Comparison of ENCODE assay signal across 8 cellular contexts in genomic region chr10:69515699-69516547, GRCh38. TPM values are rescaled to one million over a fixed set of nuclear protein-coding genes. Genes with fewer than 3 reads are reported as not detected.
DNase-seq lines count a peak whose midpoint lies in the region; ATAC-seq, FAIRE-seq and TF ChIP-seq lines count a peak whose summit lies in the region.

No MANE protein-coding gene starts in this region.

- no peak for TF ChIP-seq POLR2A in A549 (IDR thresholded peaks at IDR 0.05; ENCODE audit: low read length)
- no peak for TF ChIP-seq POLR2A in gastroesophageal sphincter (IDR thresholded peaks at IDR 0.05)
- TF ChIP-seq POLR2A in uterus (IDR thresholded peaks at IDR 0.05): no peak

- H3K27ac ChIP-seq in A549 (no peak overlapping the region), gastroesophageal sphincter (no peak overlapping the region), uterus (no peak overlapping the region)

- TF ChIP-seq RAD21 in A549 (conservative IDR thresholded peaks at IDR 0.05 in 1 of 2, IDR thresholded peaks at IDR 0.05 in 1 of 2): peak; percentile 88 to 90

- H3K36me3 ChIP-seq in gastroesophageal sphincter: peaks cover 0 to 30% of the 10 kb centered on the region in 2 donors
- no peaks in the 10 kb centered on the region for H3K36me3 ChIP-seq in uterus

- no peaks in the 10 kb centered on the region for H3K9me3 Mint-ChIP-seq in progenitor cell of endocrine pancreas (ENCODE audit: low read depth)

- CTCF ChIA-PET in A549 (lab: Yijun Ruan, JAX): interaction anchor here (0.6 to 16.2 kb wide), 54 partner anchors 9 to 1482 kb away, joined by 3 to 385 read pairs (median 4); partner anchors contain the start of genes FAM241B and TSPAN15

- no peaks in the 10 kb centered on the region for H3K36me3 Mint-ChIP-seq in progenitor cell of endocrine pancreas (ENCODE audit: insufficient read depth)

- peak; percentile 78 to 87 for DNase-seq in A549 (ENCODE audit: low read depth in 1 of 2, low spot score in 1 of 2)
- DNase-seq in LNCaP clone FGC (ENCODE audit: low read depth): peak; percentile 37
- peak; percentile 74 for DNase-seq in SK-N-DZ (ENCODE audit: low spot score)
- DNase-seq in activated gamma-delta T cell (lab: John Stamatoyannopoulos, UW): peak; percentile 30
- DNase-seq in progenitor cell of endocrine pancreas (ENCODE audit: low spot score, unreplicated experiment): peak; percentile 68
- DNase-seq in uterus: no peak

- FAIRE-seq in A549 (lab: Jason Lieb, UNC): peak; percentile 13

- TF ChIP-seq CTCF in A549 (IDR thresholded peaks at IDR 0.05) (peak; percentile 82), LNCaP clone FGC (IDR thresholded peaks at IDR 0.05; ENCODE audit: control insufficient read depth, extremely low read depth, insufficient read depth) (peak; percentile 99), gastroesophageal sphincter (IDR thresholded peaks at IDR 0.05) (peak; percentile 39 to 66 (median 54)), progenitor cell of endocrine pancreas (IDR thresholded peaks at IDR 0.05; ENCODE audit: unreplicated experiment) (peak; percentile 87), uterus (IDR thresholded peaks at IDR 0.05) (peak in 3 of 4 experiments; percentile 34 to 44 (median 41))

- H3K27me3 ChIP-seq in gastroesophageal sphincter (no peaks in the 10 kb centered on the region), uterus (no peaks in the 10 kb centered on the region)

- TF ChIP-seq EP300 in A549 (IDR thresholded peaks at IDR 0.05) (no peak), gastroesophageal sphincter (IDR thresholded peaks at IDR 0.05) (no peak)

- intact Hi-C loops in uterus (cut with DNase I; ENCODE audit: low total_unique reads): no loop called here

- no peaks in the 10 kb centered on the region for H3K4me1 ChIP-seq in A549
- H3K4me1 ChIP-seq in gastroesophageal sphincter: no peaks in the 10 kb centered on the region
- no peaks in the 10 kb centered on the region for H3K4me1 ChIP-seq in uterus

- WGBS in A549 (ENCODE audit: missing lambda C conversion rate): 12% methylated on average over 12 of the region's 12 CpGs
- 45 to 62% methylated on average over 5 to 11 of the region's 12 CpGs for WGBS in gastroesophageal sphincter (ENCODE audit: low coverage in 1 of 2), 2 donors

- H3K9me3 ChIP-seq in A549 (no peaks in the 10 kb centered on the region), gastroesophageal sphincter (no peaks in the 10 kb centered on the region), uterus (no peaks in the 10 kb centered on the region)

- no peaks in the 10 kb centered on the region for H3K4me1 Mint-ChIP-seq in progenitor cell of endocrine pancreas (ENCODE audit: low read depth)

- ATAC-seq in A549: peak; percentile 96 to 97
- peak; percentile 69 for ATAC-seq in GM18868 (IDR thresholded peaks at IDR 0.05; ENCODE audit: unreplicated experiment)
- ATAC-seq in gastroesophageal sphincter: peak; percentile 66

- no peak overlapping the region for H3K27ac Mint-ChIP-seq in progenitor cell of endocrine pancreas

- H3K4me3 Mint-ChIP-seq in progenitor cell of endocrine pancreas (ENCODE audit: low read depth): no peak overlapping the region

- POLR2A ChIA-PET in A549 (lab: Yijun Ruan, JAX): interaction anchor here (0.5 to 1.4 kb wide), 3 partner anchors 10 to 163 kb away, joined by 5 to 13 read pairs (median 7); no protein-coding TSS in a partner anchor

- H3K27me3 Mint-ChIP-seq in progenitor cell of endocrine pancreas: peaks cover 20% of the 10 kb centered on the region

- H3K4me3 ChIP-seq in A549 (no peak overlapping the region), LNCaP clone FGC (ENCODE audit: low read depth, low read length) (no peak overlapping the region), gastroesophageal sphincter (no peak overlapping the region), uterus (no peak overlapping the region)

- no peak overlapping the region for H3K4me2 ChIP-seq in A549

TF ChIP-seq in A549, 52 proteins besides CTCF, POLR2A, EP300 and RAD21:
- TF ChIP-seq SMC3 (IDR thresholded peaks at IDR 0.05): peak; percentile 72
- no peak for TF ChIP-seq EHMT2 (IDR thresholded peaks at IDR 0.05; ENCODE audit: low read depth)

RNA-seq across cellular contexts. Expression of gene NEUROG3, which starts 57.3 kb away (rescaled TPM):
- not detected in 2 replicates for polyA plus RNA-seq in A549 (2011; rRNA removed)
- not detected in 2 replicates for polyA plus RNA-seq in A549 (2012; cell fraction: cytosol; rRNA removed)
- polyA plus RNA-seq in A549 (2012; cell fraction: nucleus; rRNA removed): not detected in 2 replicates
- not detected in 3 replicates for polyA plus RNA-seq in A549 (2017; fragmentation: RNase III; extraction: RNeasy Plus Mini Kit Qiagen cat#74134 plus additional on column Dnase treatment)
- not detected in 2 replicates for polyA minus RNA-seq in A549 (2011; rRNA and poly(A)+ RNA removed)
- not detected in 2 replicates for polyA plus RNA-seq in SK-N-DZ (2014; cell fraction: cytosol; rRNA removed)
- not detected in 2 replicates for polyA plus RNA-seq in SK-N-DZ (2014; cell fraction: nucleus; rRNA removed)
- total RNA-seq in gastroesophageal sphincter: under 1 TPM in 1 of 4 donors, not detected in 3; 0.54 TPM
- 7.2 and 7.3 TPM in 2 replicates for total RNA-seq in progenitor cell of endocrine pancreas
- not detected for total RNA-seq in uterus

Comparison
In these comparisons a context has a peak if more than half of its experiments do, and no peak if none do; other contexts are left out.
1. DNase-seq: peak in A549 (2 of 2), LNCaP clone FGC (single experiment), SK-N-DZ (single experiment), activated gamma-delta T cell (single experiment) and progenitor cell of endocrine pancreas (single experiment); none in uterus (0 of 2).
2. CTCF ChIP-seq: peak in every context shown above with its lines; median percentile 99 in LNCaP clone FGC; 87 in progenitor cell of endocrine pancreas; 82 in A549; 54 in gastroesophageal sphincter; 41 in uterus.
3. Peak in every context shown above with its lines, with median percentiles within 50 percentile points of each other: ATAC-seq.